1 cellular context compared by ENCODE assay signal in genomic region chr20:3045816-3046676, GRCh38.
TF ChIP-seq lines count a peak whose summit lies in the region.

Gene MRPS26 (plus strand): TSS chr20:3046052. CDS start chr20:3046069, 17 bp downstream.

TF ChIP-seq in K562, 482 proteins besides CTCF, POLR2A, EP300 and RAD21 (continued from another document and continues in another):
- TF ChIP-seq ZNF280B (CRISPR knock-in tag; IDR thresholded peaks at IDR 0.05) (no peak), TAF7 (tag; IDR thresholded peaks at IDR 0.05) (no peak), KDM5B (IDR thresholded peaks at IDR 0.05; ENCODE audit: insufficient replicate concordance, low read depth, low read length) (peak; percentile 10), MNT (conservative IDR thresholded peaks at IDR 0.05) (peak; percentile 62 to 86), GABPA (tag; conservative IDR thresholded peaks at IDR 0.05; ENCODE audit: low read depth) (peak; percentile 94), ZNF609 (CRISPR knock-in tag; IDR thresholded peaks at IDR 0.05; ENCODE audit: borderline replicate concordance) (peak; percentile 25; the same call in 1 of the 2 replicates), ZBTB7A (IDR thresholded peaks at IDR 0.05; ENCODE audit: borderline replicate concordance, control insufficient read depth, low read depth, low read length) (peak; percentile 80), FOSL1 (tag; conservative IDR thresholded peaks at IDR 0.05) (no peak), L3MBTL2 (IDR thresholded peaks at IDR 0.05) (peak; percentile 75), XRCC5 (IDR thresholded peaks at IDR 0.05; ENCODE audit: low read depth, low read length) (0 out of 2 replicates have a peak, but pooled peaks have one; percentile 40), TAF1 (IDR thresholded peaks at IDR 0.05; ENCODE audit: control insufficient read depth, extremely low read depth, insufficient read depth, low read length, severe bottlenecking) (peak; percentile 45), ZNF217 (CRISPR knock-in tag; IDR thresholded peaks at IDR 0.05) (no peak), ATF7 (IDR thresholded peaks at IDR 0.05) (peak; percentile 42; the same call in 1 of the 2 replicates), CAMTA2 (CRISPR knock-in tag; conservative IDR thresholded peaks at IDR 0.05) (no peak), RBM15 (IDR thresholded peaks at IDR 0.05; ENCODE audit: insufficient read depth, low read length) (no peak), ZNF41 (CRISPR knock-in tag; conservative IDR thresholded peaks at IDR 0.05) (no peak), MGA (IDR thresholded peaks at IDR 0.05) (peak; percentile 36), ZBTB2 (IDR thresholded peaks at IDR 0.05) (peak; percentile 15; the same call in 1 of the 2 replicates), ZFP30 (CRISPR knock-in tag; IDR thresholded peaks at IDR 0.05; ENCODE audit: borderline replicate concordance) (no peak), SMARCE1 (IDR thresholded peaks at IDR 0.05) (no peak), U2AF1 (optimal IDR thresholded peaks at IDR 0.05; ENCODE audit: low read depth, low read length) (peak; percentile 13), SNIP1 (IDR thresholded peaks at IDR 0.05; ENCODE audit: low read depth) (no peak), PBX2 (CRISPR knock-in tag; IDR thresholded peaks at IDR 0.05; ENCODE audit: low read depth) (peak; percentile 40; the same call in 1 of the 2 replicates), PBX2 (tag; conservative IDR thresholded peaks at IDR 0.05; ENCODE audit: low read depth) (no peak)
